9 cellular contexts compared by ENCODE assay signal in the genomic region with DNA sequence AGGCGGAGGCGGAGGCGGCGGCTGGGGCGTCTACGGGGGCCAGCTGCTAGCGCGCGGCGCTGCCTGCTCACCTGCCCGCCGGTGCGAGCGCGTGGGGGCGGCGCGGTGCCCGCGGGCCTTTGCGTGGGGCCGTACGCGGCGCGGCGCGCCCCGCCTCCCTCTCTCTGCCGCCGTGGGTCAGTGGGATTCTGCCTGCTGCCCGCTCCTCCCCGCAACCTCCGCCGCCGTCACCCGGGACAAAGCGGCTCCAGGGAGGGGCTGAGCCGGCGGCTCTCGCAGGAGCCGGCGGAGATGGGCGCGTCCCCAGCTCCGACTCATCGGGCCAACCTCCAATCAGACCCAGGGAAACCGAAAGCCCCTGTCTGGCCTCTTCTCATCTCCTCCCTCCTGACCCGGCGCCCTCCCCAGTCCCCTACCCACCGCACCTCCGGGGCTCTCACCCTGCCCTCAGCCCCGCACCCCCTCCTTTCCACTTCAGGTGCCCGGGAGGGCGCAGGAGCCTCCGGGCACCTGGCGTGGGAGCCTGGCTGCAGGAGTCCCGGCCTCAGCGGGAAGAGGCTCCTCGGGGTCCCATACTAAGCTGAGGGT. TPM values are rescaled to one million over a fixed set of nuclear protein-coding genes. Genes with fewer than 3 reads are reported as not detected.
A peak's percentile ranks its signal among the peaks of the same experiment; 100 is the strongest.
DNase-seq lines count a peak whose midpoint lies in the region; ATAC-seq and TF ChIP-seq lines count a peak whose summit lies in the region.
"Had no signal": no experiment of that assay in that cellular context is flagged by ENCODE, and none has a peak within 500 bp of the region (broad histone marks: within the 10 kb centered on the region; RNA-seq: fewer than 3 reads in every experiment).

A gene (minus strand): TSS at position 249 of the 588 bp plus-strand sequence.

- H3K27ac ChIP-seq in iPS DF 6.9 (ENCODE audit: low read length) (no peak within 1 kb of the TSS), rectal smooth muscle tissue (ENCODE audit: low read depth, low read length) (peak within 1 kb of the TSS; percentile 14)
- H3K27ac ChIP-seq: neutrophil had no signal

- H3K4me3 Mint-ChIP-seq in brain, result peak within 1 kb of the TSS; percentile 81 to 86 (median 86)

- H3K36me3 ChIP-seq in iPS DF 6.9 (ENCODE audit: control insufficient read depth, insufficient read depth, low read length), result no peaks in the 10 kb centered on the region
- no peaks in the 10 kb centered on the region for H3K36me3 ChIP-seq in rectal smooth muscle tissue (ENCODE audit: control insufficient read depth, insufficient read depth, low read length)
- H3K36me3 ChIP-seq: neutrophil had no signal

- ATAC-seq in HG03039 (IDR thresholded peaks at IDR 0.05; ENCODE audit: unreplicated experiment), result peak; percentile 52

- H3K27ac Mint-ChIP-seq in brain, result peak within 1 kb of the TSS in 1 of 5 experiments; percentile 14

- peak; percentile 63 for DNase-seq in activated effector memory CD4-positive, alpha-beta T cell treated with anti-CD3 and anti-CD28 coated beads, Interleukin-2, amount 50 U/mL, for 16 hours
- DNase-seq in activated effector memory CD4-positive, alpha-beta T cell treated with Interleukin-2 at 50 U/mL for 16 hours, result no peak
- peak; percentile 40 for DNase-seq in RKO (ENCODE audit: low spot score)
- DNase-seq in iPS DF 6.9 (ENCODE audit: low read depth, low spot score), result peak; percentile 55
- DNase-seq in COLO829 (ENCODE audit: low spot score), result no peak

- peaks cover 48% of the 10 kb centered on the region for H3K27me3 Mint-ChIP-seq in brain

- no peaks in the 10 kb centered on the region for H3K9me3 ChIP-seq in iPS DF 6.9 (ENCODE audit: control insufficient read depth, insufficient read depth, low read length)
- H3K9me3 ChIP-seq: neutrophil had no signal

- peaks cover 16% of the 10 kb centered on the region for H3K4me1 Mint-ChIP-seq in brain

- no peaks in the 10 kb centered on the region for H3K36me3 Mint-ChIP-seq in brain

- H3K4me3 ChIP-seq in iPS DF 6.9 (ENCODE audit: low read length) (peak within 1 kb of the TSS; percentile 93; the same call in 1 of the 2 replicates), rectal smooth muscle tissue (ENCODE audit: low read length) (peak within 1 kb of the TSS; percentile 78)

- no peaks in the 10 kb centered on the region for H3K9me3 Mint-ChIP-seq in brain

- no peak for TF ChIP-seq CTCF in brain (conservative IDR thresholded peaks at IDR 0.05)

- no CpG with 5 or more reads among the region's 60 CpGs for WGBS in iPS DF 6.9 (ENCODE audit: insufficient coverage, insufficient read length)

- H3K27me3 ChIP-seq in iPS DF 6.9 (ENCODE audit: control insufficient read depth, insufficient read depth, low read length), result no peaks in the 10 kb centered on the region
- peaks cover 3% of the 10 kb centered on the region for H3K27me3 ChIP-seq in rectal smooth muscle tissue (ENCODE audit: control insufficient read depth, insufficient read depth, low read length)

- no peaks in the 10 kb centered on the region; the same call in 1 of the 2 replicates for H3K4me1 ChIP-seq in iPS DF 6.9 (ENCODE audit: control insufficient read depth, insufficient read depth, low read length)
- H3K4me1 ChIP-seq in rectal smooth muscle tissue (ENCODE audit: control insufficient read depth, insufficient read depth, low read length), result no peaks in the 10 kb centered on the region

- H3K9ac ChIP-seq in rectal smooth muscle tissue (ENCODE audit: low read length), result no peak within 1 kb of the TSS

RNA-seq across cellular contexts. Expression of the gene that starts here (rescaled TPM):
- 33.2 TPM for polyA plus RNA-seq in brain (ENCODE audit: insufficient read depth, low read depth, low replicate concordance)

Comparison
In these comparisons a context has a peak if more than half of its experiments do, and no peak if none do; other contexts are left out.
1. DNase-seq: peak in activated effector memory CD4-positive, alpha-beta T cell treated with anti-CD3 and anti-CD28 coated beads, Interleukin-2, amount 50 U/mL, for 16 hours (single experiment), RKO (single experiment) and iPS DF 6.9 (single experiment); none in activated effector memory CD4-positive, alpha-beta T cell treated with Interleukin-2 at 50 U/mL for 16 hours (single experiment) and COLO829 (single experiment).